Comparison of ENCODE assay signal across 23 cellular contexts in genomic region chr12:8078916-8079315, GRCh38. TPM values are rescaled to one million over a fixed set of nuclear protein-coding genes. Genes with fewer than 3 reads are reported as not detected.
DNase-seq lines count a peak whose midpoint lies in the region; ATAC-seq and TF ChIP-seq lines count a peak whose summit lies in the region.
"Had no signal": no experiment of that assay in that cellular context is flagged by ENCODE, and none has a peak within 500 bp of the region (broad histone marks: within the 10 kb centered on the region; RNA-seq: fewer than 3 reads in every experiment).

No MANE protein-coding gene starts in this region.

- no peak for TF ChIP-seq CTCF in neutrophil (IDR thresholded peaks at IDR 0.05)

- no peaks in the 10 kb centered on the region for H3K27me3 ChIP-seq in CD8-positive, alpha-beta memory T cell (ENCODE audit: insufficient read depth, low read length, poor library complexity, severe bottlenecking)
- no peaks in the 10 kb centered on the region for H3K27me3 ChIP-seq in neutrophil
- H3K27me3 ChIP-seq: gastroesophageal sphincter, hepatocyte, SJSA1, transverse colon had no signal

- ATAC-seq in activated CD8-positive, alpha-beta memory T cell treated with anti-CD3 and anti-CD28 coated beads, Interleukin-2, amount 10 ng/mL, durations not matched to agents 7 days and 5 days, result no peak
- no peak for ATAC-seq in central memory CD8-positive, alpha-beta T cell (replicated peaks; ENCODE audit: extremely low read depth, poor library complexity, severe bottlenecking)
- ATAC-seq in HG03108 (IDR thresholded peaks at IDR 0.05; ENCODE audit: unreplicated experiment), result no peak
- ATAC-seq: A549, gastroesophageal sphincter, left cardiac atrium had no signal

- H3K4me3 ChIP-seq in CD8-positive, alpha-beta memory T cell (ENCODE audit: low read length), result no peak overlapping the region
- H3K4me3 ChIP-seq in neutrophil (ENCODE audit: low read depth in 1 of 2, low read length in 1 of 2), result no peak overlapping the region
- H3K4me3 ChIP-seq: A549, gastroesophageal sphincter, hepatocyte, SJSA1, transverse colon had no signal

- H3K27ac Mint-ChIP-seq in activated CD8-positive, alpha-beta memory T cell treated with anti-CD3 and anti-CD28 coated beads, Interleukin-2, amount 10 ng/mL, durations not matched to agents 7 days and 5 days, result peak overlapping the region; percentile 17
- peak overlapping the region; percentile 79 to 100 (median 98) for H3K27ac Mint-ChIP-seq in CD8-positive, alpha-beta memory T cell
- H3K27ac Mint-ChIP-seq in central memory CD8-positive, alpha-beta T cell (ENCODE audit: low read depth), result peak overlapping the region; percentile 79

- H3K27ac ChIP-seq in CD8-positive, alpha-beta memory T cell (ENCODE audit: low read depth, low read length), result no peak overlapping the region
- H3K27ac ChIP-seq in neutrophil, result peak overlapping the region; percentile 27
- H3K27ac ChIP-seq: A549, gastroesophageal sphincter, hepatocyte, SJSA1 had no signal

- POLR2A ChIA-PET in CD8-positive, alpha-beta memory T cell (lab: Charles Lee), result interaction anchor here (0.9 to 2.4 kb wide), 4 partner anchors 13 to 217 kb away, joined by 3 to 9 read pairs (median 8); partner anchors contain the start of gene C3AR1

- H3K36me3 Mint-ChIP-seq in activated CD8-positive, alpha-beta memory T cell treated with anti-CD3 and anti-CD28 coated beads, Interleukin-2, amount 10 ng/mL, durations not matched to agents 7 days and 5 days, result peaks cover 8% of the 10 kb centered on the region
- H3K36me3 Mint-ChIP-seq in CD8-positive, alpha-beta memory T cell, result peaks cover 0 to 18% (median 0%) of the 10 kb centered on the region in 3 donors
- peaks cover 13% of the 10 kb centered on the region for H3K36me3 Mint-ChIP-seq in central memory CD8-positive, alpha-beta T cell (ENCODE audit: insufficient read depth)

- no peaks in the 10 kb centered on the region for H3K36me3 ChIP-seq in CD8-positive, alpha-beta memory T cell (ENCODE audit: insufficient read depth, low read length)
- no peaks in the 10 kb centered on the region for H3K36me3 ChIP-seq in neutrophil
- H3K36me3 ChIP-seq: gastroesophageal sphincter, transverse colon had no signal

- H3K27me3 Mint-ChIP-seq in activated CD8-positive, alpha-beta memory T cell treated with anti-CD3 and anti-CD28 coated beads, Interleukin-2, amount 10 ng/mL, durations not matched to agents 7 days and 5 days, result no peaks in the 10 kb centered on the region
- peaks cover 0 to 3% of the 10 kb centered on the region in 2 donors for H3K27me3 Mint-ChIP-seq in CD8-positive, alpha-beta memory T cell
- H3K27me3 Mint-ChIP-seq in central memory CD8-positive, alpha-beta T cell, result no peaks in the 10 kb centered on the region

- H3K4me1 Mint-ChIP-seq in activated CD8-positive, alpha-beta memory T cell treated with anti-CD3 and anti-CD28 coated beads, Interleukin-2, amount 10 ng/mL, durations not matched to agents 7 days and 5 days, result peaks cover 35% of the 10 kb centered on the region
- H3K4me1 Mint-ChIP-seq in CD8-positive, alpha-beta memory T cell, result peaks cover 48 to 65% (median 54%) of the 10 kb centered on the region in 3 donors
- peaks cover 31% of the 10 kb centered on the region for H3K4me1 Mint-ChIP-seq in central memory CD8-positive, alpha-beta T cell

- H3K9me3 Mint-ChIP-seq in activated CD8-positive, alpha-beta memory T cell treated with anti-CD3 and anti-CD28 coated beads, Interleukin-2, amount 10 ng/mL, durations not matched to agents 7 days and 5 days (ENCODE audit: low read depth), result no peaks in the 10 kb centered on the region
- H3K9me3 Mint-ChIP-seq in CD8-positive, alpha-beta memory T cell, result no peaks in the 10 kb centered on the region
- no peaks in the 10 kb centered on the region for H3K9me3 Mint-ChIP-seq in central memory CD8-positive, alpha-beta T cell

- CTCF ChIA-PET in activated CD8-positive, alpha-beta memory T cell treated with anti-CD3 and anti-CD28 coated beads, Interleukin-2, amount 10 ng/mL, durations not matched to agents 7 days and 5 days (lab: Charles Lee), result interaction anchor here (0.9 to 5.9 kb wide), 17 partner anchors 9 to 869 kb away, joined by 3 to 69 read pairs (median 8); partner anchors contain the start of genes C3AR1 and FOXJ2
- CTCF ChIA-PET in CD8-positive, alpha-beta memory T cell (lab: Charles Lee), result interaction anchor here (0.8 to 5.2 kb wide), 19 partner anchors 8 to 225 kb away, joined by 3 to 130 read pairs (median 7); partner anchors contain the start of genes C3AR1, FOXJ2 and SLC2A3

- H3K4me3 Mint-ChIP-seq in activated CD8-positive, alpha-beta memory T cell treated with anti-CD3 and anti-CD28 coated beads, Interleukin-2, amount 10 ng/mL, durations not matched to agents 7 days and 5 days, result no peak overlapping the region
- peak overlapping the region in 1 of 7 donors; percentile 77 for H3K4me3 Mint-ChIP-seq in CD8-positive, alpha-beta memory T cell
- H3K4me3 Mint-ChIP-seq in central memory CD8-positive, alpha-beta T cell, result no peak overlapping the region

- DNase-seq in activated CD8-positive, alpha-beta memory T cell treated with anti-CD3 and anti-CD28 coated beads, Interleukin-2, amount 10 ng/mL, durations not matched to agents 7 days and 5 days, result no peak
- DNase-seq in activated CD8-positive, alpha-beta memory T cell treated with anti-CD3 and anti-CD28 coated beads, Interleukin-2, amount 50 U/mL, for 48 hours, result no peak
- DNase-seq in CD8-positive, alpha-beta memory T cell, result no peak
- no peak for DNase-seq in central memory CD8-positive, alpha-beta T cell (ENCODE audit: low spot score in 2 of 2)
- DNase-seq in epidermal melanocyte (ENCODE audit: insufficient read length, low spot score), result no peak
- no peak for DNase-seq in NCI-H524 (lab: John Stamatoyannopoulos, UW)
- DNase-seq: cerebellar nuclear complex, KG1, left cardiac atrium, NCI-H2081 treated with DMSO at 0.1 percent for 48 hours, NCI-H748 treated with DMSO at 0.1 percent for 48 hours had no signal

- no peaks in the 10 kb centered on the region for H3K9me3 ChIP-seq in CD8-positive, alpha-beta memory T cell (ENCODE audit: low read length)
- H3K9me3 ChIP-seq in neutrophil, result no peaks in the 10 kb centered on the region
- H3K9me3 ChIP-seq: A549, Caco-2, gastroesophageal sphincter, SJSA1, transverse colon had no signal

- H3K4me1 ChIP-seq in CD8-positive, alpha-beta memory T cell (ENCODE audit: insufficient read depth, low read length), result peaks cover 39% of the 10 kb centered on the region
- H3K4me1 ChIP-seq in neutrophil (ENCODE audit: control insufficient read depth in 1 of 2, insufficient read depth in 1 of 2, low read depth in 1 of 2, low read length in 1 of 2), result peaks cover 73 to 75% of the 10 kb centered on the region in 2 experiments

RNA-seq across cellular contexts. Expression of gene NECAP1, which starts 3.2 kb away (rescaled TPM):
- total RNA-seq in activated CD8-positive, alpha-beta memory T cell treated with anti-CD3 and anti-CD28 coated beads, Interleukin-2, amount 10 ng/mL, durations not matched to agents 7 days and 5 days, result 10 to 100 TPM; 32.4 to 40.5 TPM
- total RNA-seq in CD8-positive, alpha-beta memory T cell, result 10 to 100 TPM; 27.1 to 34.0 TPM
- polyA plus RNA-seq in CD8-positive, alpha-beta memory T cell, result 21.2 TPM

RNA-seq across cellular contexts. Expression of gene C3AR1, which starts 12.8 kb away (rescaled TPM):
- total RNA-seq in activated CD8-positive, alpha-beta memory T cell treated with anti-CD3 and anti-CD28 coated beads, Interleukin-2, amount 10 ng/mL, durations not matched to agents 7 days and 5 days, result 10 to 100 TPM in 1 of 2 experiments, 1 to 10 TPM in 1; 9.3 to 10.7 TPM
- total RNA-seq in CD8-positive, alpha-beta memory T cell, result 1 to 10 TPM; 1.2 to 2.0 TPM
- 15.5 TPM for polyA plus RNA-seq in CD8-positive, alpha-beta memory T cell
- total RNA-seq: Caco-2, lung microvascular endothelial cell, osteocyte had no signal
- polyA plus RNA-seq: A549 had no signal

RNA-seq across cellular contexts. Expression of gene CLEC4A, which starts 44.5 kb away (rescaled TPM):
- total RNA-seq in activated CD8-positive, alpha-beta memory T cell treated with anti-CD3 and anti-CD28 coated beads, Interleukin-2, amount 10 ng/mL, durations not matched to agents 7 days and 5 days, result under 1 TPM; 0.19 to 0.79 TPM
- 1 to 10 TPM in 1 of 2 experiments, under 1 TPM in 1; 0.42 to 1.1 TPM for total RNA-seq in CD8-positive, alpha-beta memory T cell
- 0.66 TPM for polyA plus RNA-seq in CD8-positive, alpha-beta memory T cell
- total RNA-seq: dermis microvascular lymphatic vessel endothelial cell, hepatocyte, HT1080, lung microvascular endothelial cell, SJSA1 had no signal

RNA-seq across cellular contexts. Expression of gene FOXJ2, which starts 46.4 kb away (rescaled TPM):
- 10 to 100 TPM; 17.9 to 18.1 TPM for total RNA-seq in activated CD8-positive, alpha-beta memory T cell treated with anti-CD3 and anti-CD28 coated beads, Interleukin-2, amount 10 ng/mL, durations not matched to agents 7 days and 5 days
- total RNA-seq in CD8-positive, alpha-beta memory T cell, result 10 to 100 TPM; 22.3 to 22.5 TPM
- 18.3 TPM for polyA plus RNA-seq in CD8-positive, alpha-beta memory T cell

Comparison
In these comparisons a context has a peak if more than half of its experiments do, and no peak if none do; other contexts are left out.
1. H3K27ac Mint-ChIP-seq: peak in every context shown above with its lines; median percentile 98 in CD8-positive, alpha-beta memory T cell; 79 in central memory CD8-positive, alpha-beta T cell; 17 in activated CD8-positive, alpha-beta memory T cell treated with anti-CD3 and anti-CD28 coated beads, Interleukin-2, amount 10 ng/mL, durations not matched to agents 7 days and 5 days.